1 cellular context compared by ENCODE assay signal in the genomic region with DNA sequence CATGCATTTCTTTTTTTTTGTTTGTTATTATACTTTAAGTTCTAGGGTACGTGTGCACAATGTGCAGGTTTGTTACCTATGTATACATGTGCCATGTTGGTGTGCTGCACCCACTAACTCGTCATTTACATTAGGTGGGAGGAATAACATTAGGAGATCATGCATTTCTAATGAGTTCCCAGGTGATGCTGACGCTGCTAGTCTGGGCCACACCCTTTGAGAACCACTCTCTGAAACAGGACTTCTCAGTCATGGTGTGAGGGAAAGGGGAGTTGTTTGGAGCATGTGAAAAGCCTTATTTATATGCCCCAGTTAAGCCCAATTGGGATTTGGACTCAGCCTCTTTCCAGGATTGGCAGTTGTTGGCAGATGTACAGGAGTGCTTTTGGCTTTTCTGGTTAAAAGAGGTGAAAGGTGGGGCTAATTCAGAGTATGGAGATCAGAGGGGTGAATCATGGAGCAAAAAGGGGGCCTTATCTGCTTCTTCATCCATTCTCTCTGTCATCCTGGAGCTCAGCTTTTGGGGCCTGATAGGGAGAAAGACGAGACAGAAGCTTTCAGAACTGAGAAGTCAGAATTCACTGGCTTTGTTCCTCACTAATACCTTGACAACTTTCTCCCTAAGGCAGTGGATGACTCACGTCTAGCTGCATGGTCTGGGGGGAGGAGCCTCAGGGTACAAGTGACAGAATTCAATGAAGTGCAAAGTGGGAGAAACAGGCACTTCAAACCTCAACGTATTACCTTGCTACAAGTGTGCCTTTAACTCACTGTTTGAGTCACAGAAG.
TF ChIP-seq lines count a peak whose summit lies in the region.

No MANE protein-coding gene starts in this region.

TF ChIP-seq in GM12878, 131 proteins besides CTCF, POLR2A, EP300 and RAD21 (continued from another document):
- TF ChIP-seq, protein P1, sequence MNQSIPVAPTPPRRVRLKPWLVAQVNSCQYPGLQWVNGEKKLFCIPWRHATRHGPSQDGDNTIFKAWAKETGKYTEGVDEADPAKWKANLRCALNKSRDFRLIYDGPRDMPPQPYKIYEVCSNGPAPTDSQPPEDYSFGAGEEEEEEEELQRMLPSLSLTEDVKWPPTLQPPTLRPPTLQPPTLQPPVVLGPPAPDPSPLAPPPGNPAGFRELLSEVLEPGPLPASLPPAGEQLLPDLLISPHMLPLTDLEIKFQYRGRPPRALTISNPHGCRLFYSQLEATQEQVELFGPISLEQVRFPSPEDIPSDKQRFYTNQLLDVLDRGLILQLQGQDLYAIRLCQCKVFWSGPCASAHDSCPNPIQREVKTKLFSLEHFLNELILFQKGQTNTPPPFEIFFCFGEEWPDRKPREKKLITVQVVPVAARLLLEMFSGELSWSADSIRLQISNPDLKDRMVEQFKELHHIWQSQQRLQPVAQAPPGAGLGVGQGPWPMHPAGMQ (IDR thresholded peaks at IDR 0.05; ENCODE audit: borderline replicate concordance), result no peak
- TF ChIP-seq MXI1 (IDR thresholded peaks at IDR 0.05; ENCODE audit: low read depth, low read length) (no peak), NRF1 (conservative IDR thresholded peaks at IDR 0.05; ENCODE audit: low read depth, low read length) (no peak), ZBED1 (IDR thresholded peaks at IDR 0.05; ENCODE audit: borderline replicate concordance) (no peak), JUNB (IDR thresholded peaks at IDR 0.05) (0 out of 2 replicates have a peak, but pooled peaks have one; percentile 10), SMARCA5 (IDR thresholded peaks at IDR 0.05) (no peak), POLR2AphosphoS5 (IDR thresholded peaks at IDR 0.05; ENCODE audit: low read length) (no peak), ZNF274 (IDR thresholded peaks at IDR 0.05; ENCODE audit: insufficient read depth, insufficient read length) (no peak), ZNF207 (IDR thresholded peaks at IDR 0.05; ENCODE audit: borderline replicate concordance) (no peak), KAT2A (conservative IDR thresholded peaks at IDR 0.05; ENCODE audit: control insufficient read depth, low read depth, low read length) (no peak), MEF2B (IDR thresholded peaks at IDR 0.05; ENCODE audit: partially characterized antibody, poor library complexity, severe bottlenecking) (no peak), RELA (IDR thresholded peaks at IDR 0.05; ENCODE audit: borderline replicate concordance, partially characterized antibody) (no peak), MYB (IDR thresholded peaks at IDR 0.05; ENCODE audit: borderline replicate concordance, low read depth, low read length) (no peak), IKZF2 (IDR thresholded peaks at IDR 0.05) (peak in 1 of 2 experiments; percentile 28; a peak in 1 of 4 replicates), YBX1 (IDR thresholded peaks at IDR 0.05) (no peak), ASH2L (IDR thresholded peaks at IDR 0.05; ENCODE audit: borderline replicate concordance, low read depth) (no peak), SREBF2 (IDR thresholded peaks at IDR 0.05; ENCODE audit: low read length) (no peak)
- TF ChIP-seq, protein P2, sequence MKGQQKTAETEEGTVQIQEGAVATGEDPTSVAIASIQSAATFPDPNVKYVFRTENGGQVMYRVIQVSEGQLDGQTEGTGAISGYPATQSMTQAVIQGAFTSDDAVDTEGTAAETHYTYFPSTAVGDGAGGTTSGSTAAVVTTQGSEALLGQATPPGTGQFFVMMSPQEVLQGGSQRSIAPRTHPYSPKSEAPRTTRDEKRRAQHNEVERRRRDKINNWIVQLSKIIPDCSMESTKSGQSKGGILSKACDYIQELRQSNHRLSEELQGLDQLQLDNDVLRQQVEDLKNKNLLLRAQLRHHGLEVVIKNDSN (IDR thresholded peaks at IDR 0.05; ENCODE audit: borderline replicate concordance, extremely low read length, insufficient read depth, low read depth, low read length), result no peak
